ENCODE assay signal across 8 cellular contexts in the genomic region with DNA sequence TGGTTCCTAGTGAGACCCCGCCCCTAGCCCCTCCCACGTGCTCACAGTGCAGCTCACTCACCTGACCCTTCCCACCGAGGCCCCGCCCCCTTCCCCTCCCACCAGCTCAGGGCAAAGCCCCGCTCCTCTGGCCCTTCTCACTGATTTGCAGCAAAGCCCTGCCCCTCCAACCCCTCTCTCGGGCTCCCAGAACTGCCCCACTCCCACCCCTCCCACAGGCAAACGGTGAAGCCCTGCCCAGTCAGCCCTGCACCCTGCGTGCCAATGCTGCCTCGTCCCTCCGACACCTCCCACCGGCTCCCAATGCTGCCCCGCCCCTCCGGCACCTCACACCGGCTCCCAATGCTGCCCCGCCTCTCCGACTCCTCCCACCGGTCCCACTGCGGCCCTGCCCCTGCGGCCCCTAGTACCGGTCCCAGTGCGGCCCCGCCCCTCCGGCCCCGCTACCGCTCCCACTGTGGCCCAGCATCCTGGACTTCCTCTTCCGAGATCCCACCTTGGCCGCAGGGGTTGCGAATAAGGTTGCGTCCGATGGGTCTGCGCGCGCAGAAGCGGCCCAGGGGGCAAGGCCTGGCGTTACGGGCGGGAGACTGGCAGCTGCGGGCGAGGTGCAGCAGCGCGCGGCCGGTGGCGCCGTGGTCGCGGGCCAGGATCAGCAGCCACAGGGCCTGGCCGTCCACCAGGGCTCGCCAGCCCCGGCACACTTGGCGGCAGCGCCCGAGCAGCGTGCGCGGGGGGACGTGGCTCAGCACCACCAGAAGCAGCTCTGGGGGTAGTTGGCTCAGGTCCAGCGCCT. TPM values are rescaled to one million over a fixed set of nuclear protein-coding genes. Genes with fewer than 3 reads are reported as not detected.
DNase-seq lines count a peak whose midpoint lies in the region; ATAC-seq and TF ChIP-seq lines count a peak whose summit lies in the region.

No MANE protein-coding gene starts in this region.

- peaks cover 8% of the 10 kb centered on the region for H3K9me3 Mint-ChIP-seq in neural progenitor cell

- H3K4me1 Mint-ChIP-seq in neural progenitor cell = no peaks in the 10 kb centered on the region

- no peak for TF ChIP-seq POLR2A in gastroesophageal sphincter (IDR thresholded peaks at IDR 0.05)

- no peaks in the 10 kb centered on the region for H3K79me2 ChIP-seq in neural progenitor cell (ENCODE audit: low read depth)

- H3K27ac ChIP-seq in HUES64 (ENCODE audit: low read depth, low read length) (peak overlapping the region; percentile 61; the same call in 1 of the 2 replicates), SJSA1 (no peak overlapping the region), gastroesophageal sphincter (peak overlapping the region in 3 of 4 donors; percentile 72 to 76 (median 75)), neural progenitor cell (no peak overlapping the region), stomach smooth muscle (ENCODE audit: low read length) (no peak overlapping the region)

- H3K4me1 ChIP-seq in HUES64 (ENCODE audit: insufficient read depth, low read length) (0 out of 2 replicates have a peak, but pooled peaks cover 7% of the 10 kb centered on the region), SJSA1 (replicated peaks) (peaks cover 12% of the 10 kb centered on the region), gastroesophageal sphincter (peaks cover 0 to 26% (median 12%) of the 10 kb centered on the region in 3 donors), neural progenitor cell (no peaks in the 10 kb centered on the region), stomach smooth muscle (ENCODE audit: control insufficient read depth, insufficient read depth, low read length) (peaks cover 16% of the 10 kb centered on the region)

- ATAC-seq in GM18502 (IDR thresholded peaks at IDR 0.05; ENCODE audit: poor library complexity, unreplicated experiment) (peak; percentile 62), gastroesophageal sphincter (peak; percentile 91), HG02938 (IDR thresholded peaks at IDR 0.05; ENCODE audit: unreplicated experiment) (no peak)

- DNase-seq in SJSA1 (ENCODE audit: low read depth in 1 of 2, low spot score in 2 of 2) (peak; percentile 32 to 68), neural progenitor cell (ENCODE audit: low spot score) (peak; percentile 99)
- peak; percentile 39 to 67 (median 54) for DNase-seq in activated naive CD4-positive, alpha-beta T cell (lab: John Stamatoyannopoulos, UW)

- peak overlapping the region; percentile 81 for H3K4me3 Mint-ChIP-seq in neural progenitor cell

- H2AFZ ChIP-seq in neural progenitor cell (replicated peaks) = peak overlapping the region; percentile 91

- no peaks in the 10 kb centered on the region for H3K36me3 Mint-ChIP-seq in neural progenitor cell

- no peaks in the 10 kb centered on the region for H4K20me1 ChIP-seq in neural progenitor cell (ENCODE audit: low read depth)

- H3K4me2 ChIP-seq in neural progenitor cell = peak overlapping the region; percentile 90

- H3K27me3 Mint-ChIP-seq in neural progenitor cell (ENCODE audit: insufficient read depth, low read depth) = peaks cover 26% of the 10 kb centered on the region

- no peak for TF ChIP-seq EP300 in gastroesophageal sphincter (IDR thresholded peaks at IDR 0.05)

- H3K36me3 ChIP-seq in HUES64 (ENCODE audit: insufficient read depth, low read length) = peaks cover 14% of the 10 kb centered on the region
- H3K36me3 ChIP-seq in SJSA1 = no peaks in the 10 kb centered on the region
- H3K36me3 ChIP-seq in gastroesophageal sphincter = peaks cover 0 to 22% of the 10 kb centered on the region in 2 donors
- no peaks in the 10 kb centered on the region for H3K36me3 ChIP-seq in neural progenitor cell
- H3K36me3 ChIP-seq in stomach smooth muscle (ENCODE audit: control insufficient read depth in 2 of 2, insufficient read depth in 2 of 2, low read length in 2 of 2) = peaks cover 6 to 7% of the 10 kb centered on the region in 2 donors

- H3K27ac Mint-ChIP-seq in neural progenitor cell = no peak overlapping the region

- no peaks in the 10 kb centered on the region; the same call in 1 of the 2 replicates for H3K27me3 ChIP-seq in HUES64 (ENCODE audit: insufficient read depth, low read length)
- peaks cover 28% of the 10 kb centered on the region for H3K27me3 ChIP-seq in SJSA1 (replicated peaks)
- no peaks in the 10 kb centered on the region for H3K27me3 ChIP-seq in gastroesophageal sphincter
- peaks cover 16% of the 10 kb centered on the region for H3K27me3 ChIP-seq in neural progenitor cell
- no peaks in the 10 kb centered on the region for H3K27me3 ChIP-seq in stomach smooth muscle (ENCODE audit: control insufficient read depth in 1 of 2, insufficient read depth in 2 of 2, low read length in 2 of 2)

- peaks cover 27% of the 10 kb centered on the region for H3F3A ChIP-seq in neural progenitor cell (ENCODE audit: low read depth)

- H3K4me3 ChIP-seq in HUES64 (ENCODE audit: low read length) (peak overlapping the region; percentile 66), SJSA1 (peak overlapping the region; percentile 34), gastroesophageal sphincter (peak overlapping the region; percentile 47 to 81), neural progenitor cell (peak overlapping the region; percentile 74), stomach smooth muscle (ENCODE audit: low read length in 2 of 2) (peak overlapping the region; percentile 66 to 81)

- H3K9me3 ChIP-seq in HUES64 (ENCODE audit: insufficient read depth, low read depth, low read length) (peaks cover 10% of the 10 kb centered on the region; the same call in 1 of the 2 replicates), SJSA1 (replicated peaks) (no peaks in the 10 kb centered on the region), gastroesophageal sphincter (no peaks in the 10 kb centered on the region), neural progenitor cell (ENCODE audit: low read depth) (no peaks in the 10 kb centered on the region), stomach smooth muscle (ENCODE audit: control insufficient read depth in 2 of 2, low read length in 2 of 2) (no peaks in the 10 kb centered on the region)

- TF ChIP-seq CTCF in gastroesophageal sphincter (IDR thresholded peaks at IDR 0.05) (no peak), neural progenitor cell (IDR thresholded peaks at IDR 0.05) (peak; percentile 13)

- under 1% methylated on average over 58 of the region's 58 CpGs for WGBS in HUES64
- 0% methylated on average over 7 of the region's 58 CpGs; no CpG with 5 or more reads in 1 of the 2 donors for WGBS in gastroesophageal sphincter (ENCODE audit: low coverage in 1 of 2), 2 donors

- peak overlapping the region; percentile 39 for H3K9ac ChIP-seq in HUES64 (ENCODE audit: low read depth, low read length)
- no peak overlapping the region for H3K9ac ChIP-seq in neural progenitor cell
- H3K9ac ChIP-seq in stomach smooth muscle (ENCODE audit: low read length in 2 of 2) = peak overlapping the region in 1 of 2 donors; percentile 15

RNA-seq across cellular contexts. Expression of gene FBXO27, which starts 0.8 kb away (rescaled TPM):
- polyA plus RNA-seq in HUES64 (2013, experiment 1 of 2) = 3.6 TPM
- polyA plus RNA-seq in HUES64 (2013, experiment 2 of 2) = 5.3 TPM
- total RNA-seq in SJSA1 (2014; rRNA removed; shearing (Covaris generic)) = 1.5 TPM in 1 of 2 replicates, not detected in the other
- total RNA-seq in gastroesophageal sphincter (1 to 10 TPM; 3.0 to 9.7 (median 3.8) TPM), neural progenitor cell (ENCODE audit: low replicate concordance) (3.1 and 7.9 TPM in 2 replicates)

RNA-seq across cellular contexts. Expression of gene ACP7, which starts 52.6 kb away (rescaled TPM):
- 0.10 TPM for polyA plus RNA-seq in HUES64 (2013, experiment 1 of 2)
- 0.19 TPM for polyA plus RNA-seq in HUES64 (2013, experiment 2 of 2)
- not detected in 2 replicates for total RNA-seq in SJSA1 (2014; rRNA removed; shearing (Covaris generic))
- total RNA-seq in gastroesophageal sphincter (under 1 TPM in 1 of 4 donors, not detected in 3; 0.08 TPM), neural progenitor cell (ENCODE audit: low replicate concordance) (0.22 TPM in 1 of 2 replicates, not detected in the other)

RNA-seq across cellular contexts. Expression of gene FBXO17, which starts 56.0 kb away (rescaled TPM):
- 10.7 TPM for polyA plus RNA-seq in HUES64 (2013, experiment 1 of 2)
- 14.5 TPM for polyA plus RNA-seq in HUES64 (2013, experiment 2 of 2)
- 3.9 and 21.0 TPM in 2 replicates for total RNA-seq in SJSA1 (2014; rRNA removed; shearing (Covaris generic))
- total RNA-seq in gastroesophageal sphincter = 10 to 100 TPM; 21.5 to 31.3 (median 27.8) TPM
- 8.3 and 24.9 TPM in 2 replicates for total RNA-seq in neural progenitor cell (ENCODE audit: low replicate concordance)

Comparison
In these comparisons a context has a peak if more than half of its experiments do, and no peak if none do; other contexts are left out.
1. H3K27ac ChIP-seq: peak in HUES64 (single experiment) and gastroesophageal sphincter (3 of 4); none in SJSA1 (single experiment), neural progenitor cell (single experiment) and stomach smooth muscle (single experiment).
2. Peak in every context shown above with its lines, with median percentiles within 50 percentile points of each other: H3K4me3 ChIP-seq and DNase-seq.